In the genomic region with DNA sequence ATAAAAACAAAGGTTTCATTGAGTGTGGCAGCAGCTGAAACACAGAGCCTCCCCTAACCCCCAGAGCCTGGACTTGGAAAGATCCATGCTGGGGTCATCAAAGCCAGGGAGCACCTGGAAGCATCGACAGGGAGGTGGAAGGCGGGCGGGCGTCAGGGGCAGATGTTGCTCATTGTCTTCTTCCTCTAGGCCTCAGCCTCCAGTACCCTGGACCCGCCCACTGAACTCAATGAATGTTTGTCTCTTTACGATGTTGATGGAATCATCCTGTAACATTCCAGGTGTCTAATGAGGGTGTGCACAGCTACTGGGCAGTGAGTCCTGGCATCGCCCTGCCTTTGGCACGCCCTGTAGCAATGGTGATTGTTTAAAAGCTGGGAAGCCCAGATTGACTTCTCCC, we compare ENCODE assay signal across 16 cellular contexts. TPM values are rescaled to one million over a fixed set of nuclear protein-coding genes. Genes with fewer than 3 reads are reported as not detected.
DNase-seq lines count a peak whose midpoint lies in the region; ATAC-seq and TF ChIP-seq lines count a peak whose summit lies in the region.
"Had no signal": no experiment of that assay in that cellular context is flagged by ENCODE, and none has a peak within 500 bp of the region (broad histone marks: within the 10 kb centered on the region; RNA-seq: fewer than 3 reads in every experiment).

No MANE protein-coding gene starts in this region.

- no peaks in the 10 kb centered on the region; the same call in 1 of the 2 replicates for H3K9me3 ChIP-seq in SK-N-SH
- peaks cover 14% of the 10 kb centered on the region for H3K9me3 ChIP-seq in DND-41 (ENCODE audit: insufficient read depth, low read length, severe bottlenecking)

- ATAC-seq in SK-N-SH treated with all-trans-retinoic acid at 6 μM for 48 hours (no peak), DND-41 (ENCODE audit: insufficient read depth, low read depth) (no peak), GM18505 (IDR thresholded peaks at IDR 0.05; ENCODE audit: unreplicated experiment) (no peak), HG02852 (IDR thresholded peaks at IDR 0.05; ENCODE audit: unreplicated experiment) (no peak)
- ATAC-seq: HCT116 had no signal

- H3F3A ChIP-seq in SK-N-SH (replicated peaks; ENCODE audit: insufficient read depth): no peaks in the 10 kb centered on the region

- no peak overlapping the region for H3K9ac ChIP-seq in SK-N-SH
- H3K9ac ChIP-seq in DND-41 (ENCODE audit: low read depth, low read length): no peak overlapping the region
- H3K9ac ChIP-seq: BLaER1 treated with 17β-estradiol and CSF1 and Interleukin-3, amounts not matched to agents 10 nM and 100 nM had no signal

- WGBS in SK-N-SH (ENCODE audit: low lambda C conversion rate): 72% methylated on average over 8 of the region's 8 CpGs

- H3K79me2 ChIP-seq in SK-N-SH (ENCODE audit: insufficient read depth) (no peaks in the 10 kb centered on the region), DND-41 (ENCODE audit: insufficient read depth, low read length) (no peaks in the 10 kb centered on the region)

- no peak for TF ChIP-seq POLR2A in GM18505 (IDR thresholded peaks at IDR 0.05; ENCODE audit: borderline replicate concordance, extremely low read depth, insufficient read depth, insufficient read length)

- no peak for TF ChIP-seq RAD21 in SK-N-SH (IDR thresholded peaks at IDR 0.05; ENCODE audit: low read length)

- no peak for TF ChIP-seq EP300 in SK-N-SH (IDR thresholded peaks at IDR 0.05; ENCODE audit: borderline replicate concordance in 1 of 2, low read depth in 1 of 2, low read length in 1 of 2)

- no peaks in the 10 kb centered on the region for H3K9me2 ChIP-seq in SK-N-SH

- H3K4me2 ChIP-seq in SK-N-SH: no peak overlapping the region
- no peak overlapping the region for H3K4me2 ChIP-seq in DND-41 (ENCODE audit: insufficient read depth, low read length)
- H3K4me2 ChIP-seq: BLaER1 treated with 17β-estradiol and CSF1 and Interleukin-3, amounts not matched to agents 10 nM and 100 nM had no signal

- CTCF ChIA-PET in SK-N-SH (lab: Yijun Ruan, JAX): interaction anchor here (0.7 to 2.1 kb wide), 2 partner anchors 17 to 45 kb away, joined by 3 to 11 read pairs; no protein-coding TSS in a partner anchor

- no peaks in the 10 kb centered on the region for H3K4me1 ChIP-seq in SK-N-SH (ENCODE audit: control insufficient read depth in 1 of 2, insufficient read depth in 2 of 2, low read depth in 1 of 2, low read length in 1 of 2)
- H3K4me1 ChIP-seq in DND-41 (ENCODE audit: insufficient read depth, low read length): no peaks in the 10 kb centered on the region
- H3K4me1 ChIP-seq: BLaER1 treated with 17β-estradiol and CSF1 and Interleukin-3, amounts not matched to agents 10 nM and 100 nM had no signal

- no peak for TF ChIP-seq CTCF in SK-N-SH (IDR thresholded peaks at IDR 0.05)
- TF ChIP-seq CTCF in DND-41 (IDR thresholded peaks at IDR 0.05; ENCODE audit: borderline replicate concordance, extremely low read depth, low read length, poor library complexity, severe bottlenecking): no peak
- TF ChIP-seq CTCF in coronary artery (IDR thresholded peaks at IDR 0.05): no peak

- H2AFZ ChIP-seq in SK-N-SH (ENCODE audit: low read depth) (no peak overlapping the region), DND-41 (ENCODE audit: low read depth, low read length) (no peak overlapping the region)

- DNase-seq in SK-N-SH (peak; percentile 10), DND-41 (peak; percentile 3), coronary artery (ENCODE audit: low spot score) (peak; percentile 66), mesenteric fat pad (ENCODE audit: low spot score) (peak; percentile 53), kidney tubule cell (ENCODE audit: low spot score) (no peak)
- DNase-seq: ACHN; CD4-positive, CD25-positive, alpha-beta regulatory T cell; DMS53 had no signal

- no peaks in the 10 kb centered on the region for H3K27me3 ChIP-seq in SK-N-SH (ENCODE audit: insufficient read depth)
- no peaks in the 10 kb centered on the region for H3K27me3 ChIP-seq in DND-41 (ENCODE audit: insufficient read depth, low read length, poor library complexity)
- H3K27me3 ChIP-seq: BLaER1 treated with 17β-estradiol and CSF1 and Interleukin-3, amounts not matched to agents 10 nM and 100 nM had no signal

- H3K36me3 ChIP-seq in SK-N-SH (replicated peaks in 1 of 2; ENCODE audit: control insufficient read depth in 1 of 2, insufficient read depth in 2 of 2, low read length in 1 of 2): no peaks in the 10 kb centered on the region
- no peaks in the 10 kb centered on the region for H3K36me3 ChIP-seq in DND-41 (ENCODE audit: insufficient read depth, low read length)

- H4K20me1 ChIP-seq in SK-N-SH (ENCODE audit: insufficient read depth) (no peaks in the 10 kb centered on the region), DND-41 (ENCODE audit: insufficient read depth, low read length) (no peaks in the 10 kb centered on the region)
- H4K20me1 ChIP-seq: BLaER1 treated with 17β-estradiol and CSF1 and Interleukin-3, amounts not matched to agents 10 nM and 100 nM had no signal

- H3K27ac ChIP-seq in SK-N-SH (ENCODE audit: low read depth in 2 of 2, low read length in 1 of 2) (no peak overlapping the region), DND-41 (ENCODE audit: low read length) (no peak overlapping the region), coronary artery (no peak overlapping the region)
- H3K27ac ChIP-seq: BLaER1 treated with 17β-estradiol and CSF1 and Interleukin-3, amounts not matched to agents 10 nM and 100 nM had no signal

- POLR2A ChIA-PET in SK-N-SH (lab: Yijun Ruan, JAX): no interaction called here

- H3K4me3 ChIP-seq in SK-N-SH (ENCODE audit: low read depth in 2 of 2, low read length in 1 of 2) (no peak overlapping the region), DND-41 (ENCODE audit: low read depth in 1 of 2, low read length in 2 of 2) (no peak overlapping the region), coronary artery (no peak overlapping the region)
- H3K4me3 ChIP-seq: BLaER1 treated with 17β-estradiol and CSF1 and Interleukin-3, amounts not matched to agents 10 nM and 100 nM had no signal

TF ChIP-seq in SK-N-SH, 30 proteins besides CTCF, POLR2A, EP300 and RAD21:
- TF ChIP-seq, protein P1, sequence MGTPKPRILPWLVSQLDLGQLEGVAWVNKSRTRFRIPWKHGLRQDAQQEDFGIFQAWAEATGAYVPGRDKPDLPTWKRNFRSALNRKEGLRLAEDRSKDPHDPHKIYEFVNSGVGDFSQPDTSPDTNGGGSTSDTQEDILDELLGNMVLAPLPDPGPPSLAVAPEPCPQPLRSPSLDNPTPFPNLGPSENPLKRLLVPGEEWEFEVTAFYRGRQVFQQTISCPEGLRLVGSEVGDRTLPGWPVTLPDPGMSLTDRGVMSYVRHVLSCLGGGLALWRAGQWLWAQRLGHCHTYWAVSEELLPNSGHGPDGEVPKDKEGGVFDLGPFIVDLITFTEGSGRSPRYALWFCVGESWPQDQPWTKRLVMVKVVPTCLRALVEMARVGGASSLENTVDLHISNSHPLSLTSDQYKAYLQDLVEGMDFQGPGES (IDR thresholded peaks at IDR 0.05; ENCODE audit: low read depth, low read length): no peak
- no peak for TF ChIP-seq POLR2AphosphoS5 (IDR thresholded peaks at IDR 0.05; ENCODE audit: low read depth, low read length)
- no peak for TF ChIP-seq FOXJ3 (CRISPR knock-in tag; IDR thresholded peaks at IDR 0.05)
- no peak for TF ChIP-seq NFIC (IDR thresholded peaks at IDR 0.05; ENCODE audit: borderline replicate concordance)
- TF ChIP-seq GATA2 (CRISPR knock-in tag; IDR thresholded peaks at IDR 0.05): no peak
- no peak for TF ChIP-seq MXI1 (IDR thresholded peaks at IDR 0.05; ENCODE audit: low read depth, low read length)
- TF ChIP-seq JUND (IDR thresholded peaks at IDR 0.05): no peak
- no peak for TF ChIP-seq RCOR1 (IDR thresholded peaks at IDR 0.05; ENCODE audit: low read length)

TF ChIP-seq in SK-N-SH treated with all-trans-retinoic acid at 6 μM for 48 hours, 23 proteins besides CTCF, POLR2A, EP300 and RAD21 (continues in another document):
- TF ChIP-seq BACH2 (CRISPR knock-in tag; IDR thresholded peaks at IDR 0.05; ENCODE audit: borderline replicate concordance) (no peak), ZFP30 (CRISPR knock-in tag; IDR thresholded peaks at IDR 0.05) (no peak), ZNF565 (CRISPR knock-in tag; conservative IDR thresholded peaks at IDR 0.05; ENCODE audit: low read depth) (no peak), PPARA (CRISPR knock-in tag; IDR thresholded peaks at IDR 0.05; ENCODE audit: borderline replicate concordance) (no peak), ESRRG (CRISPR knock-in tag; IDR thresholded peaks at IDR 0.05) (no peak), SNAI2 (CRISPR knock-in tag; IDR thresholded peaks at IDR 0.05) (no peak), CSDC2 (CRISPR knock-in tag; IDR thresholded peaks at IDR 0.05) (no peak), ISL1 (CRISPR knock-in tag; IDR thresholded peaks at IDR 0.05) (no peak)
- TF ChIP-seq, protein P2, sequence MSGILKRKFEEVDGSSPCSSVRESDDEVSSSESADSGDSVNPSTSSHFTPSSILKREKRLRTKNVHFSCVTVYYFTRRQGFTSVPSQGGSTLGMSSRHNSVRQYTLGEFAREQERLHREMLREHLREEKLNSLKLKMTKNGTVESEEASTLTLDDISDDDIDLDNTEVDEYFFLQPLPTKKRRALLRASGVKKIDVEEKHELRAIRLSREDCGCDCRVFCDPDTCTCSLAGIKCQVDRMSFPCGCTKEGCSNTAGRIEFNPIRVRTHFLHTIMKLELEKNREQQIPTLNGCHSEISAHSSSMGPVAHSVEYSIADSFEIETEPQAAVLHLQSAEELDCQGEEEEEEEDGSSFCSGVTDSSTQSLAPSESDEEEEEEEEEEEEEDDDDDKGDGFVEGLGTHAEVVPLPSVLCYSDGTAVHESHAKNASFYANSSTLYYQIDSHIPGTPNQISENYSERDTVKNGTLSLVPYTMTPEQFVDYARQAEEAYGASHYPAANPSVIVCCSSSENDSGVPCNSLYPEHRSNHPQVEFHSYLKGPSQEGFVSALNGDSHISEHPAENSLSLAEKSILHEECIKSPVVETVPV (CRISPR knock-in tag; IDR thresholded peaks at IDR 0.05): no peak

RNA-seq across cellular contexts. Expression of a gene that starts 9.8 kb away (rescaled TPM):
- 0.13 and 0.23 TPM in 2 replicates for polyA plus RNA-seq in SK-N-SH (2012; rRNA removed)
- 0.08 and 0.09 TPM in 2 replicates for polyA plus RNA-seq in SK-N-SH (2012; cell fraction: cytosol; rRNA removed)
- 0.80 and 0.83 TPM in 2 replicates for polyA plus RNA-seq in SK-N-SH (2012; cell fraction: nucleus; rRNA removed)
- not detected for total RNA-seq in mesenteric fat pad
- total RNA-seq: Daoy, H4 had no signal

RNA-seq across cellular contexts. Expression of a gene that starts 19.7 kb away (rescaled TPM):
- polyA plus RNA-seq in SK-N-SH (2012; rRNA removed): 0.02 and 0.03 TPM in 2 replicates
- polyA plus RNA-seq in SK-N-SH (2012; cell fraction: cytosol; rRNA removed): 0.01 and 0.03 TPM in 2 replicates
- polyA plus RNA-seq in SK-N-SH (2012; cell fraction: nucleus; rRNA removed): 0.04 and 0.05 TPM in 2 replicates
- total RNA-seq in mesenteric fat pad: 0.35 TPM
- total RNA-seq: CD4-positive, CD25-positive, alpha-beta regulatory T cell had no signal
- polyA plus RNA-seq: CD4-positive, CD25-positive, alpha-beta regulatory T cell had no signal

RNA-seq across cellular contexts. Expression of a gene that starts 38.1 kb away (rescaled TPM):
- not detected in 2 replicates for polyA plus RNA-seq in SK-N-SH (2012; rRNA removed)
- polyA plus RNA-seq in SK-N-SH (2012; cell fraction: cytosol; rRNA removed): not detected in 2 replicates
- polyA plus RNA-seq in SK-N-SH (2012; cell fraction: nucleus; rRNA removed): not detected in 2 replicates
- total RNA-seq in mesenteric fat pad: 0.16 TPM
- total RNA-seq: A172; CD4-positive, CD25-positive, alpha-beta regulatory T cell; Daoy; H4 had no signal
- polyA plus RNA-seq: CD4-positive, CD25-positive, alpha-beta regulatory T cell had no signal
